ENCODE assay signal across 8 cellular contexts in genomic region chr19:49363265-49364082, GRCh38. TPM values are rescaled to one million over a fixed set of nuclear protein-coding genes. Genes with fewer than 3 reads are reported as not detected.
DNase-seq lines count a peak whose midpoint lies in the region; ATAC-seq and TF ChIP-seq lines count a peak whose summit lies in the region.

Gene DKKL1, plus strand, starts transcription at chr19:49363877. Its CDS starts 122 bp downstream, at chr19:49363999.

- H3K27ac ChIP-seq in Peyer's patch: peak within 1 kb of the TSS; percentile 22 to 88 (median 79)

- no peaks in the 10 kb centered on the region for H3K36me3 ChIP-seq in Peyer's patch
- peaks cover 12% of the 10 kb centered on the region for H3K36me3 ChIP-seq in neuron (ENCODE audit: insufficient read depth, low read length)

- H3K4me1 ChIP-seq in Peyer's patch (peaks cover 0 to 15% (median 6%) of the 10 kb centered on the region in 4 donors), neuron (ENCODE audit: insufficient read depth, low read length) (peaks cover 11% of the 10 kb centered on the region)

- H2AFZ ChIP-seq in neuron (ENCODE audit: low read depth, low read length): peak within 1 kb of the TSS; percentile 14

- H3K9me3 ChIP-seq in Peyer's patch: no peaks in the 10 kb centered on the region
- H3K9me3 ChIP-seq in neuron (ENCODE audit: low read length): no peaks in the 10 kb centered on the region

- DNase-seq in ELR (ENCODE audit: low read depth): peak; percentile 97
- DNase-seq in Peyer's patch: peak; percentile 96 to 97 (median 96)
- DNase-seq in activated effector memory CD4-positive, alpha-beta T cell treated with Interleukin-2 at 50 U/mL for 16 hours: peak; percentile 41
- peak; percentile 99 for DNase-seq in foreskin melanocyte
- peak; percentile 89 for DNase-seq in stimulated activated naive CD8-positive, alpha-beta T cell treated with anti-CD3 and anti-CD28 coated beads, Interleukin-15, Interleukin-2, amounts not matched to agents 100 U/mL and 50 U/mL, for 24 hours

- peak in 3 of 6 experiments; percentile 7 to 14 (median 14) for TF ChIP-seq CTCF in Peyer's patch (IDR thresholded peaks at IDR 0.05)

- no peak for TF ChIP-seq POLR2A in Peyer's patch (IDR thresholded peaks at IDR 0.05)

- H3K27me3 ChIP-seq in Peyer's patch (no peaks in the 10 kb centered on the region), neuron (ENCODE audit: insufficient read depth, low read length) (no peaks in the 10 kb centered on the region)

- H3K4me3 ChIP-seq in Peyer's patch (peak within 1 kb of the TSS; percentile 17 to 61 (median 40)), neuron (ENCODE audit: low read length) (peak within 1 kb of the TSS; percentile 99)

- ATAC-seq in HG03342 (IDR thresholded peaks at IDR 0.05; ENCODE audit: unreplicated experiment) (peak; percentile 69), HG03520 (IDR thresholded peaks at IDR 0.05; ENCODE audit: unreplicated experiment) (no peak)
- peak; percentile 82 for ATAC-seq in stimulated activated naive CD8-positive, alpha-beta T cell treated with anti-CD3 and anti-CD28 coated beads, Interleukin-15, Interleukin-2, amounts not matched to agents 100 U/mL and 50 U/mL, for 24 hours

RNA-seq across cellular contexts. Expression of gene DKKL1, which starts in this region (rescaled TPM):
- total RNA-seq in Peyer's patch: not detected

Comparison
In these comparisons a context has a peak if more than half of its experiments do, and no peak if none do; other contexts are left out.
1. Peak in DNase-seq, H3K4me3 ChIP-seq and H3K27ac ChIP-seq in Peyer's patch; RNA of the gene not detected or under 1 TPM.
2. DNase-seq: peak in every context shown above with its lines; median percentile 99 in foreskin melanocyte; 97 in ELR; 96 in Peyer's patch; 89 in stimulated activated naive CD8-positive, alpha-beta T cell treated with anti-CD3 and anti-CD28 coated beads, Interleukin-15, Interleukin-2, amounts not matched to agents 100 U/mL and 50 U/mL, for 24 hours; 41 in activated effector memory CD4-positive, alpha-beta T cell treated with Interleukin-2 at 50 U/mL for 16 hours.